In the genomic region with DNA sequence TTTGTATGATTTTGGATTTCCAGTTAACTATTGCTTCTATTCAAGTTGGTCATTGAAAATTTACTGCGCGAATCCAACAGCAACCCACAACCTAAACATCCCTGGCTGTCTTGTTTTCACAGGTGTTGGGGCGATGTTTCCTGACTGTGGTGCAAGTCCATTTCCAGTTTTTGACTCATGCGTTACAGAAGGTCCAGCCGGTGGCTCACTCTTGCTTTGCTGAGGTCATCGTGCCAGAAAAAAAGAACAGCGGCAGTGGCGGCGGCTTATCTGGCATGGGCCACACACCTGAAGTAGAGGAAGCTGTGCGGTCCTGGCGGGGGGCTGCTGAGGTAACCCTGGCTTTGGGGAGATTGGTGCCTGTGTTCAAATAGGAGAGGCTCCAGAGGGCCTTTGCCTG, we compare ENCODE assay signal across 1 cellular context.
TF ChIP-seq lines count a peak whose summit lies in the region.

No MANE protein-coding gene starts in this region.

TF ChIP-seq in K562, 482 proteins besides CTCF, POLR2A, EP300 and RAD21 (continued from another document and continues in another):
- TF ChIP-seq FOXO4 (CRISPR knock-in tag; IDR thresholded peaks at IDR 0.05) (no peak), PHTF2 (CRISPR knock-in tag; IDR thresholded peaks at IDR 0.05) (no peak), ZC3H8 (IDR thresholded peaks at IDR 0.05) (no peak), ZNF384 (IDR thresholded peaks at IDR 0.05; ENCODE audit: low read depth, low read length) (peak; percentile 68), KDM5B (IDR thresholded peaks at IDR 0.05; ENCODE audit: insufficient replicate concordance, low read depth, low read length) (no peak), ZBTB34 (CRISPR knock-in tag; IDR thresholded peaks at IDR 0.05) (no peak), POLR2H (tag; IDR thresholded peaks at IDR 0.05; ENCODE audit: low read depth) (no peak), HDAC6 (IDR thresholded peaks at IDR 0.05; ENCODE audit: low read depth, low read length) (no peak), ARID1B (IDR thresholded peaks at IDR 0.05) (peak; percentile 72), RHOXF2B (CRISPR knock-in tag; conservative IDR thresholded peaks at IDR 0.05) (no peak), ZNF644 (tag; IDR thresholded peaks at IDR 0.05; ENCODE audit: low read depth) (no peak), PYGO2 (tag; IDR thresholded peaks at IDR 0.05) (no peak), RFX5 (IDR thresholded peaks at IDR 0.05; ENCODE audit: low read depth, low read length) (no peak), FIP1L1 (IDR thresholded peaks at IDR 0.05; ENCODE audit: low read depth, low read length, poor library complexity, severe bottlenecking) (no peak), KAT2B (IDR thresholded peaks at IDR 0.05; ENCODE audit: low read depth, low read length) (no peak), ZNF217 (CRISPR knock-in tag; IDR thresholded peaks at IDR 0.05) (no peak), PPARD (CRISPR knock-in tag; IDR thresholded peaks at IDR 0.05) (no peak), MCM7 (IDR thresholded peaks at IDR 0.05) (no peak), E2F5 (CRISPR knock-in tag; IDR thresholded peaks at IDR 0.05) (no peak), DPF2 (IDR thresholded peaks at IDR 0.05) (peak; percentile 55), GATAD2B (IDR thresholded peaks at IDR 0.05; ENCODE audit: borderline replicate concordance) (no peak), RERE (CRISPR knock-in tag; IDR thresholded peaks at IDR 0.05; ENCODE audit: borderline replicate concordance) (no peak), WHSC1 (IDR thresholded peaks at IDR 0.05; ENCODE audit: low read length) (no peak), NR1H2 (CRISPR knock-in tag; IDR thresholded peaks at IDR 0.05) (no peak), IRF2 (CRISPR knock-in tag; IDR thresholded peaks at IDR 0.05) (no peak), ZNF124 (CRISPR knock-in tag; IDR thresholded peaks at IDR 0.05) (no peak), ZNF584 (CRISPR knock-in tag; IDR thresholded peaks at IDR 0.05; ENCODE audit: low read depth) (no peak), PCBP1 (IDR thresholded peaks at IDR 0.05; ENCODE audit: low read depth, low read length, poor library complexity, severe bottlenecking) (no peak), BHLHE40 (IDR thresholded peaks at IDR 0.05; ENCODE audit: low read length) (0 out of 2 replicates have a peak, but pooled peaks have one; percentile 11), NONO (IDR thresholded peaks at IDR 0.05; ENCODE audit: low read depth in 2 of 2, low read length in 1 of 2) (no peak), U2AF2 (optimal IDR thresholded peaks at IDR 0.05; ENCODE audit: low read depth, low read length) (no peak), SMARCE1 (IDR thresholded peaks at IDR 0.05) (0 out of 2 replicates have a peak, but pooled peaks have one; percentile 30), STAG1 (CRISPR knock-in tag; IDR thresholded peaks at IDR 0.05; ENCODE audit: borderline replicate concordance) (no peak), RBBP5 (IDR thresholded peaks at IDR 0.05; ENCODE audit: borderline replicate concordance, insufficient read depth, low read length, poor library complexity, severe bottlenecking) (no peak), KLF10 (CRISPR knock-in tag; IDR thresholded peaks at IDR 0.05) (no peak), HNRNPLL (IDR thresholded peaks at IDR 0.05; ENCODE audit: low read depth, low read length, poor library complexity, severe bottlenecking) (no peak), ZNF518B (CRISPR knock-in tag; IDR thresholded peaks at IDR 0.05) (no peak), POLR3A (IDR thresholded peaks at IDR 0.05; ENCODE audit: borderline replicate concordance, extremely low read depth, insufficient read depth, insufficient read length) (no peak), CXXC5 (CRISPR knock-in tag; IDR thresholded peaks at IDR 0.05) (0 out of 2 replicates have a peak, but pooled peaks have one; percentile 33)
- TF ChIP-seq, protein P1, sequence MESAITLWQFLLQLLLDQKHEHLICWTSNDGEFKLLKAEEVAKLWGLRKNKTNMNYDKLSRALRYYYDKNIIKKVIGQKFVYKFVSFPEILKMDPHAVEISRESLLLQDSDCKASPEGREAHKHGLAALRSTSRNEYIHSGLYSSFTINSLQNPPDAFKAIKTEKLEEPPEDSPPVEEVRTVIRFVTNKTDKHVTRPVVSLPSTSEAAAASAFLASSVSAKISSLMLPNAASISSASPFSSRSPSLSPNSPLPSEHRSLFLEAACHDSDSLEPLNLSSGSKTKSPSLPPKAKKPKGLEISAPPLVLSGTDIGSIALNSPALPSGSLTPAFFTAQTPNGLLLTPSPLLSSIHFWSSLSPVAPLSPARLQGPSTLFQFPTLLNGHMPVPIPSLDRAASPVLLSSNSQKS (CRISPR knock-in tag; IDR thresholded peaks at IDR 0.05) = no peak
- TF ChIP-seq, protein P2, sequence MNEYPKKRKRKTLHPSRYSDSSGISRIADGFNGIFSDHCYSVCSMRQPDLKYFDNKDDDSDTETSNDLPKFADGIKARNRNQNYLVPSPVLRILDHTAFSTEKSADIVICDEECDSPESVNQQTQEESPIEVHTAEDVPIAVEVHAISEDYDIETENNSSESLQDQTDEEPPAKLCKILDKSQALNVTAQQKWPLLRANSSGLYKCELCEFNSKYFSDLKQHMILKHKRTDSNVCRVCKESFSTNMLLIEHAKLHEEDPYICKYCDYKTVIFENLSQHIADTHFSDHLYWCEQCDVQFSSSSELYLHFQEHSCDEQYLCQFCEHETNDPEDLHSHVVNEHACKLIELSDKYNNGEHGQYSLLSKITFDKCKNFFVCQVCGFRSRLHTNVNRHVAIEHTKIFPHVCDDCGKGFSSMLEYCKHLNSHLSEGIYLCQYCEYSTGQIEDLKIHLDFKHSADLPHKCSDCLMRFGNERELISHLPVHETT (CRISPR knock-in tag; conservative IDR thresholded peaks at IDR 0.05 in 1 of 2, IDR thresholded peaks at IDR 0.05 in 1 of 2) = no peak
- TF ChIP-seq, protein P3, sequence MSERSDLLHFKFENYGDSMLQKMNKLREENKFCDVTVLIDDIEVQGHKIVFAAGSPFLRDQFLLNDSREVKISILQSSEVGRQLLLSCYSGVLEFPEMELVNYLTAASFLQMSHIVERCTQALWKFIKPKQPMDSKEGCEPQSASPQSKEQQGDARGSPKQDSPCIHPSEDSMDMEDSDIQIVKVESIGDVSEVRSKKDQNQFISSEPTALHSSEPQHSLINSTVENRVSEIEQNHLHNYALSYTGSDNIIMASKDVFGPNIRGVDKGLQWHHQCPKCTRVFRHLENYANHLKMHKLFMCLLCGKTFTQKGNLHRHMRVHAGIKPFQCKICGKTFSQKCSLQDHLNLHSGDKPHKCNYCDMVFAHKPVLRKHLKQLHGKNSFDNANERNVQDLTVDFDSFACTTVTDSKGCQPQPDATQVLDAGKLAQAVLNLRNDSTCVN (CRISPR knock-in tag; IDR thresholded peaks at IDR 0.05) = no peak
- TF ChIP-seq, protein P4, sequence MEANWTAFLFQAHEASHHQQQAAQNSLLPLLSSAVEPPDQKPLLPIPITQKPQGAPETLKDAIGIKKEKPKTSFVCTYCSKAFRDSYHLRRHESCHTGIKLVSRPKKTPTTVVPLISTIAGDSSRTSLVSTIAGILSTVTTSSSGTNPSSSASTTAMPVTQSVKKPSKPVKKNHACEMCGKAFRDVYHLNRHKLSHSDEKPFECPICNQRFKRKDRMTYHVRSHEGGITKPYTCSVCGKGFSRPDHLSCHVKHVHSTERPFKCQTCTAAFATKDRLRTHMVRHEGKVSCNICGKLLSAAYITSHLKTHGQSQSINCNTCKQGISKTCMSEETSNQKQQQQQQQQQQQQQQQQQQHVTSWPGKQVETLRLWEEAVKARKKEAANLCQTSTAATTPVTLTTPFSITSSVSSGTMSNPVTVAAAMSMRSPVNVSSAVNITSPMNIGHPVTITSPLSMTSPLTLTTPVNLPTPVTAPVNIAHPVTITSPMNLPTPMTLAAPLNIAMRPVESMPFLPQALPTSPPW (CRISPR knock-in tag; IDR thresholded peaks at IDR 0.05) = no peak
